ENCODE assay signal across 10 cellular contexts in genomic region chr12:106112094-106112822, GRCh38. TPM values are rescaled to one million over a fixed set of nuclear protein-coding genes. Genes with fewer than 3 reads are reported as not detected.
A peak's percentile ranks its signal among the peaks of the same experiment; 100 is the strongest.
DNase-seq lines count a peak whose midpoint lies in the region; ATAC-seq and TF ChIP-seq lines count a peak whose summit lies in the region.
"Had no signal": no experiment of that assay in that cellular context is flagged by ENCODE, and none has a peak within 500 bp of the region (broad histone marks: within the 10 kb centered on the region; RNA-seq: fewer than 3 reads in every experiment).

No MANE protein-coding gene starts in this region.

- ATAC-seq in RWPE2 (ENCODE audit: low read depth) (peak; percentile 69), HG02571 (IDR thresholded peaks at IDR 0.05; ENCODE audit: unreplicated experiment) (no peak), GM19395 (IDR thresholded peaks at IDR 0.05; ENCODE audit: unreplicated experiment) (no peak)

- H3K36me3 ChIP-seq in HUES48 (ENCODE audit: control insufficient read depth, insufficient read depth, low read length) (no peaks in the 10 kb centered on the region), RWPE2 (ENCODE audit: low read depth) (no peaks in the 10 kb centered on the region), right atrium auricular region (no peaks in the 10 kb centered on the region), stomach (no peaks in the 10 kb centered on the region)

- TF ChIP-seq CTCF in RWPE2 (IDR thresholded peaks at IDR 0.05; ENCODE audit: poor library complexity, severe bottlenecking) (no peak), right atrium auricular region (IDR thresholded peaks at IDR 0.05) (no peak), stomach (IDR thresholded peaks at IDR 0.05) (no peak)

- H3K4me3 ChIP-seq in HUES48 (ENCODE audit: low read depth, low read length) (no peak overlapping the region), RWPE2 (ENCODE audit: severe bottlenecking) (no peak overlapping the region), right atrium auricular region (no peak overlapping the region), stomach (no peak overlapping the region)

- intact Hi-C loops in stomach (cut with DNase I; ENCODE audit: low total_unique reads): no loop called here

- no peak for TF ChIP-seq EP300 in stomach (IDR thresholded peaks at IDR 0.05)

- TF ChIP-seq POLR2A in stomach (IDR thresholded peaks at IDR 0.05): no peak

- H3K9me3 ChIP-seq in HUES48 (ENCODE audit: control insufficient read depth, insufficient read depth, low read length): no peaks in the 10 kb centered on the region
- no peaks in the 10 kb centered on the region for H3K9me3 ChIP-seq in RWPE2 (ENCODE audit: severe bottlenecking)
- H3K9me3 ChIP-seq in right atrium auricular region: no peaks in the 10 kb centered on the region
- H3K9me3 ChIP-seq in stomach: no peaks in the 10 kb centered on the region

- H3K4me1 ChIP-seq in HUES48 (ENCODE audit: control insufficient read depth, insufficient read depth, low read length) (peaks cover 69% of the 10 kb centered on the region), RWPE2 (ENCODE audit: insufficient read depth, poor library complexity, severe bottlenecking) (peaks cover 60% of the 10 kb centered on the region), right atrium auricular region (peaks cover 0 to 93% of the 10 kb centered on the region in 2 donors), stomach (peaks cover 38 to 70% (median 55%) of the 10 kb centered on the region in 4 donors)

- WGBS in stomach, 5 donors: 59 to 78% (median 75%) methylated on average over 13 of the region's 13 CpGs

- DNase-seq in RWPE2 (ENCODE audit: low spot score): peak; percentile 81
- no peak for DNase-seq in right atrium auricular region (ENCODE audit: low spot score)
- no peak for DNase-seq in stomach
- DNase-seq in NCI-H2029 (lab: John Stamatoyannopoulos, UW): no peak
- no peak for DNase-seq in activated CD4-positive, alpha-beta T cell treated with anti-CD3 and anti-CD28 coated beads for 1 hour
- DNase-seq: activated B cell treated with CpG ODN at 0.5 μM for 24 hours, NCI-H2081 treated with DMSO at 0.1 percent for 48 hours had no signal

- H3K27me3 ChIP-seq in HUES48 (ENCODE audit: control insufficient read depth, insufficient read depth, low read length) (no peaks in the 10 kb centered on the region), RWPE2 (ENCODE audit: insufficient read depth, poor library complexity, severe bottlenecking) (no peaks in the 10 kb centered on the region), right atrium auricular region (no peaks in the 10 kb centered on the region), stomach (no peaks in the 10 kb centered on the region)

- H3K27ac ChIP-seq in HUES48 (ENCODE audit: low read depth, low read length) (peak overlapping the region; percentile 33), RWPE2 (ENCODE audit: poor library complexity, severe bottlenecking) (peak overlapping the region; percentile 96), right atrium auricular region (peak overlapping the region; percentile 70 to 85), stomach (peak overlapping the region in 4 of 5 donors; percentile 60 to 75 (median 66))

- H3K9ac ChIP-seq in HUES48 (ENCODE audit: low read depth, low read length): no peak overlapping the region

RNA-seq across cellular contexts. Expression of gene NUAK1, which starts 26.5 kb away (rescaled TPM):
- 10 to 100 TPM; 16.9 to 30.1 TPM for total RNA-seq in right atrium auricular region
- total RNA-seq in stomach: 10 to 100 TPM in 3 of 5 donors, 1 to 10 TPM in 1, under 1 TPM in 1; 0.58 to 79.0 (median 11.7) TPM
- polyA plus RNA-seq in stomach: 1 to 10 TPM in 2 of 3 donors, under 1 TPM in 1; 0.80 to 2.6 (median 2.4) TPM
- total RNA-seq: activated B cell treated with CpG ODN at 0.5 μM for 24 hours had no signal

Comparison
In these comparisons a context has a peak if more than half of its experiments do, and no peak if none do; other contexts are left out.
1. H3K27ac ChIP-seq: peak in every context shown above with its lines; median percentile 96 in RWPE2; 78 in right atrium auricular region; 66 in stomach; 33 in HUES48.